8 cellular contexts compared by ENCODE assay signal in genomic region chr10:79399242-79399831, GRCh38. TPM values are rescaled to one million over a fixed set of nuclear protein-coding genes. Genes with fewer than 3 reads are reported as not detected.
DNase-seq lines count a peak whose midpoint lies in the region; ATAC-seq, FAIRE-seq and TF ChIP-seq lines count a peak whose summit lies in the region.

No MANE protein-coding gene starts in this region.

- no peaks in the 10 kb centered on the region for H3K4me1 ChIP-seq in muscle layer of colon (ENCODE audit: insufficient read depth, low read length)

- peak overlapping the region; percentile 99 for H3K27ac ChIP-seq in muscle layer of colon (ENCODE audit: low read depth, low read length)

- H3K4me1 Mint-ChIP-seq in Calu3 (ENCODE audit: low read depth, unreplicated experiment) = peaks cover 15% of the 10 kb centered on the region

- H3K4me3 Mint-ChIP-seq in Calu3 (ENCODE audit: low read depth, unreplicated experiment) = no peak overlapping the region

- peaks cover 38% of the 10 kb centered on the region for H3K27me3 Mint-ChIP-seq in Calu3 (ENCODE audit: unreplicated experiment)

- no TSS peak for BruUV-seq in Calu3 (replicated peaks; lab: Mats Ljungman, UMichigan)

- H3K9me3 ChIP-seq in muscle layer of colon (ENCODE audit: low read length) = no peaks in the 10 kb centered on the region

- no peak overlapping the region for H3K27ac Mint-ChIP-seq in Calu3 (ENCODE audit: unreplicated experiment)

- intact Hi-C loops in Calu3 (cut with micrococcal nuclease; ENCODE audit: unreplicated experiment) = no loop called here

- CTCF ChIA-PET in Calu3 (lab: Charles Lee) = interaction anchor here (0.7 to 0.9 kb wide), 2 partner anchors 10 to 71 kb away, joined by 5 to 8 read pairs; no protein-coding TSS in a partner anchor

- no peaks in the 10 kb centered on the region for H3K36me3 Mint-ChIP-seq in Calu3 (ENCODE audit: insufficient read depth, unreplicated experiment)

- no peaks in the 10 kb centered on the region for H3K9me3 Mint-ChIP-seq in Calu3 (ENCODE audit: low read depth, unreplicated experiment)

- peaks cover 8% of the 10 kb centered on the region for H3K36me3 ChIP-seq in muscle layer of colon (ENCODE audit: insufficient read depth, low read length)

- DNase-seq in Calu3 (peak; percentile 42), RCC 7860 (ENCODE audit: low spot score) (peak; percentile 74), NCI-H187 (lab: John Stamatoyannopoulos, UW) (no peak), germinal center (ENCODE audit: low spot score) (no peak), SIG-M5 treated with dmso at 0.1 percent for 504 hours (lab: John Stamatoyannopoulos, UW; ENCODE audit: unreplicated experiment) (no peak)

- H3K27me3 ChIP-seq in muscle layer of colon (ENCODE audit: control insufficient read depth in 1 of 2, insufficient read depth in 2 of 2, low read length in 2 of 2) = no peaks in the 10 kb centered on the region

- peak; percentile 48 for ATAC-seq in esophagus mucosa
- no peak for ATAC-seq in HG03175 (IDR thresholded peaks at IDR 0.05; ENCODE audit: unreplicated experiment)

- no peak overlapping the region for H3K9ac ChIP-seq in muscle layer of colon (ENCODE audit: low read length)

- peak; percentile 69 for FAIRE-seq in RCC 7860 (lab: Jason Lieb, UNC)

- H3K4me3 ChIP-seq in muscle layer of colon (ENCODE audit: low read depth in 1 of 2, low read length in 2 of 2) = peak overlapping the region; percentile 3 to 28

- no peak for TF ChIP-seq CTCF in Calu3 (IDR thresholded peaks at IDR 0.05; ENCODE audit: unreplicated experiment)

RNA-seq across cellular contexts. Expression of gene ZCCHC24, which starts 46.1 kb away (rescaled TPM):
- total RNA-seq in Calu3 (2022) (0.98 and 1.4 TPM in 2 replicates), esophagus mucosa (3.3 TPM)

RNA-seq across cellular contexts. Expression of gene PPIF, which starts 52.1 kb away (rescaled TPM):
- 77.2 and 86.2 TPM in 2 replicates for total RNA-seq in Calu3 (2022)
- 77.8 TPM for total RNA-seq in esophagus mucosa

Comparison
In these comparisons a context has a peak if more than half of its experiments do, and no peak if none do; other contexts are left out.
1. DNase-seq: peak in Calu3 (single experiment) and RCC 7860 (single experiment); none in NCI-H187 (0 of 2), germinal center (single experiment) and SIG-M5 treated with dmso at 0.1 percent for 504 hours (single experiment).